ENCODE assay signal across 16 cellular contexts in the genomic region with DNA sequence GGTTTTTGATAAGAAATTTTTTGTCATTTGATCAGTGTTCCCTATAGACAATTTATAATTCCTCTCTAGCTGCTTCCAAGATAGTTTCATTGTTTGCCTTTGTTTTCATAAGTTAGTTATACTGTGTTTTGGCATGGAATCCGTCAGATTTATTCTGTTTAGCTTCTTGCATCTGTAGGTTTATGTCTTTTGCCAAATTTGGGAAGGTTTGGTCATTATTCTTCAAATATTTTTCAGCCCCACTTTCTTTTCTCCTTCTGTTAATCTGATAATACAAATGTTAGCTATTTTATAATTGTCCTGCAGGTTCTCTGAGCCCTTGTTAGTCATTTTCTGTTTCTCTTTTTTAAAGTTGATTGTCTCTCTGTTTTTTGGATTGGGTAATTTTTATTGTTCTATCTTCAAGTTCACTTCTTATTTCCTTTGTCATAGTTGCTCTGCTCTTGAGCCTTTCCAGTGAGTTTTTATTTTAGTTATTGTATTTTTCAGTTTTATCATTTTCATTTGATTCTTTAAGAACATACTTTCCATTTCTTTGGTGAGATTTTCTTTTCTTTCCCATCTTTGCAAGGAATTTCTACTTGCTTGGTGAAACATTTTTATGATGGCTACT. TPM values are rescaled to one million over a fixed set of nuclear protein-coding genes. Genes with fewer than 3 reads are reported as not detected.
DNase-seq lines count a peak whose midpoint lies in the region; ATAC-seq and TF ChIP-seq lines count a peak whose summit lies in the region.
"Had no signal": no experiment of that assay in that cellular context is flagged by ENCODE, and none has a peak within 500 bp of the region (broad histone marks: within the 10 kb centered on the region; RNA-seq: fewer than 3 reads in every experiment).

No MANE protein-coding gene starts in this region.

- peaks cover 23% of the 10 kb centered on the region for H3K36me3 Mint-ChIP-seq in CD4-positive, alpha-beta T cell (ENCODE audit: low read depth)
- H3K36me3 Mint-ChIP-seq in activated CD4-positive, alpha-beta memory T cell treated with anti-CD3 and anti-CD28 coated beads for 36 hours = peaks cover 10% of the 10 kb centered on the region
- peaks cover 7 to 26% (median 17%) of the 10 kb centered on the region in 3 donors for H3K36me3 Mint-ChIP-seq in immature natural killer cell
- H3K36me3 Mint-ChIP-seq: type B pancreatic cell had no signal

- H3K36me3 ChIP-seq in DOHH2 (ENCODE audit: control insufficient read depth, low read length) = peaks cover 12% of the 10 kb centered on the region

- H3K4me3 ChIP-seq in DOHH2 (ENCODE audit: low read length) = peak overlapping the region; percentile 71

- POLR2A ChIA-PET in CD4-positive, alpha-beta T cell (lab: Charles Lee) = interaction anchor here (1.1 to 10.4 kb wide), 3 partner anchors 13 to 29 kb away, joined by 3 to 172 read pairs (median 59); a partner anchor contains a TSS
- POLR2A ChIA-PET in activated CD4-positive, alpha-beta memory T cell treated with anti-CD3 and anti-CD28 coated beads for 36 hours (lab: Charles Lee) = no interaction called here

- TF ChIP-seq CTCF in CD4-positive, alpha-beta T cell (IDR thresholded peaks at IDR 0.05) = no peak
- TF ChIP-seq CTCF in DOHH2 (IDR thresholded peaks at IDR 0.05; ENCODE audit: low read depth, low read length, poor library complexity, severe bottlenecking) = no peak

- peak overlapping the region; percentile 92 for H3K4me2 ChIP-seq in DOHH2 (ENCODE audit: low read length)

- H3K27ac ChIP-seq in CD4-positive, alpha-beta T cell (ENCODE audit: low read depth, low read length) = peak overlapping the region; percentile 87
- peak overlapping the region; percentile 89 for H3K27ac ChIP-seq in DOHH2 (ENCODE audit: low read depth, low read length)

- ATAC-seq in CD4-positive, alpha-beta T cell (ENCODE audit: poor library complexity) = no peak
- ATAC-seq in HG02938 (IDR thresholded peaks at IDR 0.05; ENCODE audit: unreplicated experiment) = no peak

- H3K4me1 Mint-ChIP-seq in CD4-positive, alpha-beta T cell (ENCODE audit: low read depth) = peaks cover 83% of the 10 kb centered on the region
- H3K4me1 Mint-ChIP-seq in activated CD4-positive, alpha-beta memory T cell treated with anti-CD3 and anti-CD28 coated beads for 36 hours (ENCODE audit: low read depth) = peaks cover 78% of the 10 kb centered on the region
- peaks cover 87 to 89% of the 10 kb centered on the region in 2 donors for H3K4me1 Mint-ChIP-seq in immature natural killer cell

- H3K4me3 Mint-ChIP-seq in CD4-positive, alpha-beta T cell = peak overlapping the region; percentile 55
- no peak overlapping the region for H3K4me3 Mint-ChIP-seq in activated CD4-positive, alpha-beta memory T cell treated with anti-CD3 and anti-CD28 coated beads for 36 hours
- H3K4me3 Mint-ChIP-seq in immature natural killer cell = peak overlapping the region; percentile 75 to 89 (median 84)
- H3K4me3 Mint-ChIP-seq: neural crest cell, type B pancreatic cell had no signal

- H3F3A ChIP-seq in DOHH2 (ENCODE audit: control insufficient read depth, insufficient read depth) = peaks cover 20% of the 10 kb centered on the region

- H3K79me2 ChIP-seq in DOHH2 (ENCODE audit: control insufficient read depth, low read length) = no peaks in the 10 kb centered on the region

- H4K20me1 ChIP-seq in DOHH2 (ENCODE audit: control insufficient read depth, insufficient read depth, low read depth, low read length) = no peaks in the 10 kb centered on the region

- peaks cover 94% of the 10 kb centered on the region for H3K4me1 ChIP-seq in DOHH2 (ENCODE audit: control insufficient read depth, low read length)

- no peaks in the 10 kb centered on the region for H3K27me3 Mint-ChIP-seq in CD4-positive, alpha-beta T cell
- H3K27me3 Mint-ChIP-seq in activated CD4-positive, alpha-beta memory T cell treated with anti-CD3 and anti-CD28 coated beads for 36 hours = no peaks in the 10 kb centered on the region
- peaks cover 0 to 4% (median 4%) of the 10 kb centered on the region in 3 donors for H3K27me3 Mint-ChIP-seq in immature natural killer cell (ENCODE audit: low read depth in 3 of 3)
- H3K27me3 Mint-ChIP-seq: type B pancreatic cell had no signal

- H3K27me3 ChIP-seq in CD4-positive, alpha-beta T cell (ENCODE audit: control insufficient read depth, insufficient read depth, low read length) = no peaks in the 10 kb centered on the region
- no peaks in the 10 kb centered on the region for H3K27me3 ChIP-seq in DOHH2 (ENCODE audit: control insufficient read depth, low read length)

- no peaks in the 10 kb centered on the region for H3K9me2 ChIP-seq in DOHH2 (replicated peaks; ENCODE audit: control insufficient read depth, low read length)

- no peak for DNase-seq in CD4-positive, alpha-beta T cell
- no peak for DNase-seq in activated CD4-positive, alpha-beta memory T cell treated with anti-CD3 and anti-CD28 coated beads for 36 hours
- no peak for DNase-seq in immature natural killer cell
- DNase-seq in COR-L47 (lab: John Stamatoyannopoulos, UW) = no peak
- no peak for DNase-seq in SHP77 (lab: John Stamatoyannopoulos, UW)
- DNase-seq: activated CD4-positive, alpha-beta T cell treated with anti-CD3 and anti-CD28 coated beads for 1 hour; C1 segment of cervical spinal cord; hypothalamus; mesendoderm; NCI-H187; NCI-H345; Right ventricle myocardium superior had no signal

- H3K9me3 ChIP-seq in CD4-positive, alpha-beta T cell (ENCODE audit: control insufficient read depth, low read length) = peaks cover 5% of the 10 kb centered on the region
- peaks cover 6% of the 10 kb centered on the region for H3K9me3 ChIP-seq in DOHH2 (ENCODE audit: control insufficient read depth, insufficient read depth, low read length)

- peaks cover 7% of the 10 kb centered on the region for H3K9me3 Mint-ChIP-seq in CD4-positive, alpha-beta T cell
- peaks cover 16% of the 10 kb centered on the region for H3K9me3 Mint-ChIP-seq in activated CD4-positive, alpha-beta memory T cell treated with anti-CD3 and anti-CD28 coated beads for 36 hours
- H3K9me3 Mint-ChIP-seq in immature natural killer cell = peaks cover 10 to 18% (median 15%) of the 10 kb centered on the region in 6 donors

- intact Hi-C loops in CD4-positive, alpha-beta T cell (cut with DNase I, micrococcal nuclease) = loop anchor here in 1 of 2 experiments (2.0 kb wide), 1 partner anchor 30 kb away; a partner anchor contains a TSS
- intact Hi-C loops in activated CD4-positive, alpha-beta memory T cell treated with anti-CD3 and anti-CD28 coated beads for 36 hours (cut with micrococcal nuclease) = no loop called here

- CTCF ChIA-PET in CD4-positive, alpha-beta T cell (lab: Charles Lee) = interaction anchor here (0.6 to 1.3 kb wide), 2 partner anchors 10 to 30 kb away, joined by 3 to 4 read pairs; a partner anchor contains a TSS
- CTCF ChIA-PET in activated CD4-positive, alpha-beta memory T cell treated with anti-CD3 and anti-CD28 coated beads for 36 hours (lab: Charles Lee) = interaction anchor here (1.6 kb wide), 1 partner anchor 30 kb away, joined by 7 read pairs; no protein-coding TSS in a partner anchor

- H3K27ac Mint-ChIP-seq in CD4-positive, alpha-beta T cell = peak overlapping the region; percentile 86
- peak overlapping the region; percentile 70 for H3K27ac Mint-ChIP-seq in activated CD4-positive, alpha-beta memory T cell treated with anti-CD3 and anti-CD28 coated beads for 36 hours
- H3K27ac Mint-ChIP-seq in immature natural killer cell = peak overlapping the region; percentile 92 to 97 (median 96)
- H3K27ac Mint-ChIP-seq: type B pancreatic cell had no signal

RNA-seq across cellular contexts. Expression of a gene that starts 5.9 kb away (rescaled TPM):
- total RNA-seq in CD4-positive, alpha-beta T cell = 10 to 100 TPM; 16.3 to 19.1 TPM
- 1 to 10 TPM; 3.6 TPM for total RNA-seq in activated CD4-positive, alpha-beta memory T cell treated with anti-CD3 and anti-CD28 coated beads for 36 hours
- polyA plus RNA-seq in immature natural killer cell = under 1 TPM in 2 of 3 donors, not detected in 1; 0.36 to 0.92 TPM

RNA-seq across cellular contexts. Expression of a gene that starts 30.6 kb away (rescaled TPM):
- 10 to 100 TPM; 61.3 to 67.4 TPM for total RNA-seq in CD4-positive, alpha-beta T cell
- total RNA-seq in activated CD4-positive, alpha-beta memory T cell treated with anti-CD3 and anti-CD28 coated beads for 36 hours = 100 to 1,000 TPM; 105 to 107 TPM
- 100 to 1,000 TPM; 113 to 133 (median 127) TPM for polyA plus RNA-seq in immature natural killer cell

RNA-seq across cellular contexts. Expression of a gene that starts 56.5 kb away (rescaled TPM):
- total RNA-seq in CD4-positive, alpha-beta T cell = 1 to 10 TPM; 2.4 to 3.8 TPM
- 1 to 10 TPM; 4.2 to 5.5 TPM for total RNA-seq in activated CD4-positive, alpha-beta memory T cell treated with anti-CD3 and anti-CD28 coated beads for 36 hours
- 1 to 10 TPM in 2 of 3 donors, not detected in 1; 2.4 to 2.5 TPM for polyA plus RNA-seq in immature natural killer cell
